8 cellular contexts compared by ENCODE assay signal in genomic region chr16:4372315-4372577, GRCh38. TPM values are rescaled to one million over a fixed set of nuclear protein-coding genes. Genes with fewer than 3 reads are reported as not detected.
A peak's percentile ranks its signal among the peaks of the same experiment; 100 is the strongest.
DNase-seq lines count a peak whose midpoint lies in the region; ATAC-seq, FAIRE-seq and TF ChIP-seq lines count a peak whose summit lies in the region.

No MANE protein-coding gene starts in this region.

- H3K27me3 Mint-ChIP-seq in CD4-positive, alpha-beta T cell: no peaks in the 10 kb centered on the region

- no peak for ATAC-seq in CD4-positive, alpha-beta T cell (ENCODE audit: poor library complexity)
- ATAC-seq in Panc1 (no peak), pancreas (no peak), GM21723 (IDR thresholded peaks at IDR 0.05; ENCODE audit: unreplicated experiment) (no peak)

- TF ChIP-seq CTCF in CD4-positive, alpha-beta T cell (IDR thresholded peaks at IDR 0.05): no peak
- no peak for TF ChIP-seq CTCF in Panc1 (IDR thresholded peaks at IDR 0.05)
- TF ChIP-seq CTCF in epithelial cell of proximal tubule (conservative IDR thresholded peaks at IDR 0.05; ENCODE audit: low read depth, low read length): no peak
- no peak for TF ChIP-seq CTCF in pancreas (IDR thresholded peaks at IDR 0.05)

- intact Hi-C loops in CD4-positive, alpha-beta T cell (cut with DNase I, micrococcal nuclease): loop anchor here (1.0 to 5.0 kb wide), 3 partner anchors 15 to 66 kb away; no protein-coding TSS in a partner anchor
- intact Hi-C loops in Panc1 (cut with micrococcal nuclease; ENCODE audit: unreplicated experiment) (no loop called here), pancreas (cut with DNase I) (no loop called here)

- POLR2A ChIA-PET in CD4-positive, alpha-beta T cell (lab: Charles Lee): no interaction called here
- POLR2A ChIA-PET in Panc1 (lab: Charles Lee): no interaction called here

- DNase-seq in CD4-positive, alpha-beta T cell: no peak
- DNase-seq in Panc1 (ENCODE audit: low read depth, low spot score) (no peak), epithelial cell of proximal tubule (ENCODE audit: low read depth) (no peak), pancreas (no peak), HPDE6-E6E7 (ENCODE audit: extremely low spot score) (no peak), NCI-H510A treated with DMSO at 0.1 percent for 48 hours (lab: John Stamatoyannopoulos, UW) (no peak)
- no peak for DNase-seq in stimulated activated CD8-positive, alpha-beta memory T cell treated with anti-CD3 and anti-CD28 coated beads, Interleukin-4, amount 100 ng/mL, for 48 hours

- in situ Hi-C loops in Panc1 (cut with HindIII; ENCODE audit: low pct_unique_long_range_greater_than_20kb, low sequenced_read_pairs): no loop called here

- no peaks in the 10 kb centered on the region for H3K36me3 ChIP-seq in Panc1 (ENCODE audit: control insufficient read depth, insufficient read depth, low read length)
- no peaks in the 10 kb centered on the region for H3K36me3 ChIP-seq in pancreas

- BruUV-seq in Panc1 (replicated peaks; lab: Mats Ljungman, UMichigan): no TSS peak

- H3K4me3 ChIP-seq in Panc1 (ENCODE audit: low read depth in 2 of 2, low read length in 2 of 2) (peak overlapping the region; percentile 79 to 80), epithelial cell of proximal tubule (ENCODE audit: low read depth, low read length) (peak overlapping the region; percentile 96), pancreas (peak overlapping the region; percentile 46 to 67 (median 58))

- H3K9me3 ChIP-seq in CD4-positive, alpha-beta T cell (ENCODE audit: control insufficient read depth, low read length): no peaks in the 10 kb centered on the region
- H3K9me3 ChIP-seq in Panc1 (ENCODE audit: control insufficient read depth, insufficient read depth, low read depth, low read length): no peaks in the 10 kb centered on the region
- H3K9me3 ChIP-seq in pancreas: no peaks in the 10 kb centered on the region

- no peaks in the 10 kb centered on the region for H3K9me3 Mint-ChIP-seq in CD4-positive, alpha-beta T cell

- H3K4me1 ChIP-seq in Panc1 (ENCODE audit: control insufficient read depth, insufficient read depth, low read length) (peaks cover 61% of the 10 kb centered on the region), pancreas (peaks cover 0 to 24% (median 24%) of the 10 kb centered on the region in 3 donors)

- CTCF ChIA-PET in CD4-positive, alpha-beta T cell (lab: Charles Lee): no interaction called here
- CTCF ChIA-PET in Panc1 (lab: Charles Lee): interaction anchor here (1.6 kb wide), 1 partner anchor 30 kb away, joined by 7 read pairs; no protein-coding TSS in a partner anchor

- H3K27ac ChIP-seq in CD4-positive, alpha-beta T cell (ENCODE audit: low read depth, low read length): no peak overlapping the region
- peak overlapping the region; percentile 83 for H3K27ac ChIP-seq in Panc1 (ENCODE audit: low read length)
- H3K27ac ChIP-seq in pancreas: peak overlapping the region; percentile 69 to 92 (median 82)

- H3K36me3 Mint-ChIP-seq in CD4-positive, alpha-beta T cell (ENCODE audit: low read depth): peaks cover 22% of the 10 kb centered on the region

- H3K27me3 ChIP-seq in CD4-positive, alpha-beta T cell (ENCODE audit: control insufficient read depth, insufficient read depth, low read length): no peaks in the 10 kb centered on the region
- H3K27me3 ChIP-seq in Panc1 (ENCODE audit: control insufficient read depth, insufficient read depth, low read length) (no peaks in the 10 kb centered on the region), pancreas (no peaks in the 10 kb centered on the region)

- 19 to 24% methylated on average over 6 of the region's 6 CpGs for WGBS in pancreas, 2 donors

- peaks cover 35% of the 10 kb centered on the region for H3K4me1 Mint-ChIP-seq in CD4-positive, alpha-beta T cell (ENCODE audit: low read depth)

- FAIRE-seq in pancreas (lab: Jason Lieb, UNC): no peak

- peak overlapping the region; percentile 89 for H3K4me3 Mint-ChIP-seq in CD4-positive, alpha-beta T cell

- H3K27ac Mint-ChIP-seq in CD4-positive, alpha-beta T cell: peak overlapping the region; percentile 77

RNA-seq across cellular contexts. Expression of gene VASN, which starts 0.6 kb away (rescaled TPM):
- total RNA-seq in CD4-positive, alpha-beta T cell: under 1 TPM; 0.70 to 0.77 TPM
- total RNA-seq in Panc1 (2021; ENCODE audit: unreplicated experiment): 33.5 TPM
- polyA plus RNA-seq in Panc1 (2012; ENCODE audit: insufficient read length): 34.7 TPM
- total RNA-seq in epithelial cell of proximal tubule: 19.0 and 33.7 TPM in 2 replicates
- 10 to 100 TPM in 1 of 6 donors, 1 to 10 TPM in 5; 3.1 to 10.1 (median 7.9) TPM for total RNA-seq in pancreas
- 10 to 100 TPM in 1 of 2 donors, 1 to 10 TPM in 1; 9.0 to 14.8 TPM for polyA plus RNA-seq in pancreas

RNA-seq across cellular contexts. Expression of gene PAM16, which starts 21.1 kb away (rescaled TPM):
- total RNA-seq in CD4-positive, alpha-beta T cell: 10 to 100 TPM; 24.9 to 26.8 TPM
- total RNA-seq in Panc1 (2021; ENCODE audit: unreplicated experiment) (104 TPM), epithelial cell of proximal tubule (75.1 and 87.4 TPM in 2 replicates), pancreas (10 to 100 TPM; 12.2 to 29.6 (median 22.7) TPM)
- polyA plus RNA-seq in Panc1 (2012; ENCODE audit: insufficient read length): 105 TPM
- polyA plus RNA-seq in pancreas: 100 to 1,000 TPM in 1 of 2 donors, 10 to 100 TPM in 1; 69.6 to 106 TPM

RNA-seq across cellular contexts. Expression of gene CORO7, which starts 44.1 kb away (rescaled TPM):
- total RNA-seq in CD4-positive, alpha-beta T cell: 100 to 1,000 TPM; 801 to 805 TPM
- total RNA-seq in Panc1 (2021; ENCODE audit: unreplicated experiment) (37.5 TPM), epithelial cell of proximal tubule (35.5 and 101 TPM in 2 replicates), pancreas (10 to 100 TPM in 4 of 6 donors, 1 to 10 TPM in 2; 8.4 to 21.4 (median 14.2) TPM)
- polyA plus RNA-seq in Panc1 (2012; ENCODE audit: insufficient read length): 27.7 TPM
- polyA plus RNA-seq in pancreas: 10 to 100 TPM; 26.7 to 29.6 TPM

RNA-seq across cellular contexts. Expression of gene DNAJA3, which starts 53.4 kb away (rescaled TPM):
- 10 to 100 TPM; 17.2 to 18.8 TPM for total RNA-seq in CD4-positive, alpha-beta T cell
- total RNA-seq in Panc1 (2021; ENCODE audit: unreplicated experiment): 68.7 TPM
- polyA plus RNA-seq in Panc1 (2012; ENCODE audit: insufficient read length): 73.2 TPM
- total RNA-seq in epithelial cell of proximal tubule: 40.6 and 70.1 TPM in 2 replicates
- total RNA-seq in pancreas: 10 to 100 TPM; 21.0 to 33.7 (median 21.5) TPM
- 10 to 100 TPM; 20.3 to 23.0 TPM for polyA plus RNA-seq in pancreas

RNA-seq across cellular contexts. Expression of gene GLIS2, which starts 56.4 kb away (rescaled TPM):
- not detected for total RNA-seq in CD4-positive, alpha-beta T cell
- total RNA-seq in Panc1 (2021; ENCODE audit: unreplicated experiment) (87.3 TPM), epithelial cell of proximal tubule (2.2 and 4.6 TPM in 2 replicates), pancreas (10 to 100 TPM in 4 of 6 donors, 1 to 10 TPM in 2; 5.5 to 14.9 (median 10.9) TPM)
- 78.7 TPM for polyA plus RNA-seq in Panc1 (2012; ENCODE audit: insufficient read length)
- polyA plus RNA-seq in pancreas: 10 to 100 TPM in 1 of 2 donors, 1 to 10 TPM in 1; 7.3 to 15.1 TPM

Comparison
In these comparisons a context has a peak if more than half of its experiments do, and no peak if none do; other contexts are left out.
1. intact Hi-C loops: an anchor here in CD4-positive, alpha-beta T cell (1.0 to 5.0 kb wide); none called in Panc1 and pancreas.